1 cellular context compared by ENCODE assay signal in the genomic region with DNA sequence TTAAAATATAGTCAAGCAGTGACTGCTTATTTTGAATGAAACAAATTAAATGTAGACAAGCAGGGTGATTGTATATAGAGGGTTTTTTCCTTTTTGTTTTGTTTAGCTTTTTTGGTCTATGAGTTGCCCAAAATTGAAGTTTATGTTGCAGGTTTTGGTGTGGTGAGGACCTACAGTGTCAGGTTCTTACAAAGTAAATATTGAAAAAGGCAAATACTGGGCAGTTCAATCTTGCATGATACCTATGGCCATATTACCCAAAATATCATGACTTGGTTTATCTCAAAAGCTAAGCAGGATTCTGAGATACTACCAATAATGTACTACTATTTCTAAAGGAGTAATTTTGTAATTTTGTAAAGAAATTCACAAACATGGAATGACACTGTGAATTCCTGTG.
TF ChIP-seq lines count a peak whose summit lies in the region.

No MANE protein-coding gene starts in this region.

TF ChIP-seq in HEK293, 187 proteins besides CTCF, POLR2A, EP300 and RAD21 (continued from another document):
- TF ChIP-seq, protein P1, sequence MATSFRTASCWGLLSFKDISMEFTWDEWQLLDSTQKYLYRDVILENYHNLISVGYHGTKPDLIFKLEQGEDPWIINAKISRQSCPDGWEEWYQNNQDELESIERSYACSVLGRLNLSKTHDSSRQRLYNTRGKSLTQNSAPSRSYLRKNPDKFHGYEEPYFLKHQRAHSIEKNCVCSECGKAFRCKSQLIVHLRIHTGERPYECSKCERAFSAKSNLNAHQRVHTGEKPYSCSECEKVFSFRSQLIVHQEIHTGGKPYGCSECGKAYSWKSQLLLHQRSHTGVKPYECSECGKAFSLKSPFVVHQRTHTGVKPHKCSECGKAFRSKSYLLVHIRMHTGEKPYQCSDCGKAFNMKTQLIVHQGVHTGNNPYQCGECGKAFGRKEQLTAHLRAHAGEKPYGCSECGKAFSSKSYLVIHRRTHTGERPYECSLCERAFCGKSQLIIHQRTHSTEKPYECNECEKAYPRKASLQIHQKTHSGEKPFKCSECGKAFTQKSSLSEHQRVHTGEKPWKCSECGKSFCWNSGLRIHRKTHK (tag by site-specific recombination; IDR thresholded peaks at IDR 0.05): no peak
- TF ChIP-seq ZNF248 (tag by site-specific recombination; IDR thresholded peaks at IDR 0.05): no peak
- no peak for TF ChIP-seq ZNF548 (tag by site-specific recombination; IDR thresholded peaks at IDR 0.05)
- no peak for TF ChIP-seq ZSCAN23 (tag by site-specific recombination; IDR thresholded peaks at IDR 0.05)
- no peak for TF ChIP-seq ZNF292 (tag by site-specific recombination; IDR thresholded peaks at IDR 0.05; ENCODE audit: borderline replicate concordance, low read depth)
- TF ChIP-seq ZNF274 (IDR thresholded peaks at IDR 0.05; ENCODE audit: low read length): no peak
- no peak for TF ChIP-seq ZNF274 (tag by site-specific recombination; IDR thresholded peaks at IDR 0.05; ENCODE audit: borderline replicate concordance)
- no peak for TF ChIP-seq ZNF214 (tag by site-specific recombination; IDR thresholded peaks at IDR 0.05; ENCODE audit: borderline replicate concordance)
TF ChIP-seq in HEK293: peak in this region for 0.
